Comparison of ENCODE assay signal across 17 cellular contexts in genomic region chr2:207354466-207354865, GRCh38.
DNase-seq lines count a peak whose midpoint lies in the region; ATAC-seq and TF ChIP-seq lines count a peak whose summit lies in the region.
"Had no signal": no experiment of that assay in that cellular context is flagged by ENCODE, and none has a peak within 500 bp of the region (broad histone marks: within the 10 kb centered on the region; RNA-seq: fewer than 3 reads in every experiment).

No MANE protein-coding gene starts in this region.

- H3K4me2 ChIP-seq in neuronal stem cell (ENCODE audit: insufficient read depth, low read length, poor library complexity, severe bottlenecking): no peak overlapping the region
- H3K4me2 ChIP-seq: A549 had no signal

- H3K4me1 ChIP-seq in neuronal stem cell (ENCODE audit: control insufficient read depth in 2 of 2, insufficient read depth in 1 of 2, low read depth in 1 of 2, low read length in 2 of 2): peaks cover 3 to 11% of the 10 kb centered on the region in 2 donors

- 0 out of 2 replicates have a peak overlapping the region, but pooled peaks have one; percentile 2 for H3K27ac Mint-ChIP-seq in WTC11
- peak overlapping the region; percentile 35 for H3K27ac Mint-ChIP-seq in central memory CD8-positive, alpha-beta T cell (ENCODE audit: low read depth)
- H3K27ac Mint-ChIP-seq: CD14-positive monocyte; CD8-positive, alpha-beta T cell; HFFc6 had no signal

- no peaks in the 10 kb centered on the region for H3K36me3 ChIP-seq in neuronal stem cell (replicated peaks in 1 of 2; ENCODE audit: control insufficient read depth in 2 of 2, insufficient read depth in 2 of 2, low read length in 2 of 2)

- no peak for DNase-seq in WTC11 (ENCODE audit: low spot score)
- no peak for DNase-seq in central memory CD8-positive, alpha-beta T cell (ENCODE audit: low spot score in 2 of 2)
- no peak for DNase-seq in neuronal stem cell (ENCODE audit: low spot score)
- DNase-seq in superior temporal gyrus (ENCODE audit: extremely low spot score): peak; percentile 49
- DNase-seq: CD8-positive, alpha-beta T cell; COR-L47; DMS153; DMS79 treated with DMSO at 0.1 percent for 48 hours; EL; GDM1; HCEC 1CT; HFFc6 had no signal

- no peak overlapping the region for H2AK5ac ChIP-seq in neuronal stem cell (ENCODE audit: low read depth, low read length)

- H3K4me1 Mint-ChIP-seq in WTC11: peaks cover 9% of the 10 kb centered on the region
- no peaks in the 10 kb centered on the region for H3K4me1 Mint-ChIP-seq in central memory CD8-positive, alpha-beta T cell

- no peak overlapping the region for H3K23ac ChIP-seq in neuronal stem cell (ENCODE audit: low read depth, low read length, poor library complexity)

- no peak overlapping the region for H3K4me3 Mint-ChIP-seq in WTC11
- H3K4me3 Mint-ChIP-seq in central memory CD8-positive, alpha-beta T cell: no peak overlapping the region
- H3K4me3 Mint-ChIP-seq: CD14-positive monocyte; CD8-positive, alpha-beta T cell; HFFc6 had no signal

- H3K9ac ChIP-seq in neuronal stem cell (ENCODE audit: low read depth, low read length, poor library complexity): no peak overlapping the region

- no peaks in the 10 kb centered on the region; the same call in 1 of the 2 replicates for H3K27me3 Mint-ChIP-seq in WTC11 (ENCODE audit: low read depth)
- no peaks in the 10 kb centered on the region for H3K27me3 Mint-ChIP-seq in central memory CD8-positive, alpha-beta T cell

- peaks cover 3% of the 10 kb centered on the region; the same call in 1 of the 2 replicates for H3K9me3 Mint-ChIP-seq in WTC11
- H3K9me3 Mint-ChIP-seq in central memory CD8-positive, alpha-beta T cell: no peaks in the 10 kb centered on the region
- H3K9me3 Mint-ChIP-seq: CD8-positive, alpha-beta T cell; HFFc6 had no signal

- no peak overlapping the region for H3K27ac ChIP-seq in neuronal stem cell (replicated peaks; ENCODE audit: low read length)
- H3K27ac ChIP-seq: A549 had no signal

- peak overlapping the region; percentile 44 for H2AFZ ChIP-seq in neuronal stem cell (ENCODE audit: low read length)

- no peak for ATAC-seq in WTC11
- no peak for ATAC-seq in central memory CD8-positive, alpha-beta T cell (replicated peaks; ENCODE audit: extremely low read depth, poor library complexity, severe bottlenecking)
- no peak for ATAC-seq in HG02884 (IDR thresholded peaks at IDR 0.05; ENCODE audit: unreplicated experiment)
- no peak for ATAC-seq in HG03342 (IDR thresholded peaks at IDR 0.05; ENCODE audit: unreplicated experiment)
- ATAC-seq in HG02798 (IDR thresholded peaks at IDR 0.05; ENCODE audit: poor library complexity, unreplicated experiment): no peak
- ATAC-seq: A549; CD8-positive, alpha-beta T cell had no signal

- CTCF ChIA-PET in WTC11 (lab: Charles Lee): no interaction called here

- no peaks in the 10 kb centered on the region for H3K9me3 ChIP-seq in neuronal stem cell (replicated peaks in 1 of 2; ENCODE audit: control insufficient read depth in 2 of 2, insufficient read depth in 1 of 2, low read depth in 1 of 2, low read length in 2 of 2)
- H3K9me3 ChIP-seq: A549 had no signal

- no peak overlapping the region for H4K91ac ChIP-seq in neuronal stem cell (ENCODE audit: low read depth, low read length, poor library complexity)

- WGBS in neuronal stem cell (ENCODE audit: extremely low coverage in 2 of 2, insufficient read length in 2 of 2, insufficient replicate concordance in 1 of 2), 2 donors: no CpG with 5 or more reads among the region's 1 CpG

- no peaks in the 10 kb centered on the region for H3K27me3 ChIP-seq in neuronal stem cell (ENCODE audit: control insufficient read depth in 3 of 3, insufficient read depth in 3 of 3, low read depth in 1 of 3, low read length in 3 of 3)

- no peak overlapping the region for H3K4ac ChIP-seq in neuronal stem cell (ENCODE audit: low read length)

- no peak overlapping the region for H2BK12ac ChIP-seq in neuronal stem cell (ENCODE audit: low read length)

- no peak overlapping the region for H2BK15ac ChIP-seq in neuronal stem cell (ENCODE audit: low read length)

- H3K4me3 ChIP-seq in neuronal stem cell (ENCODE audit: low read length in 2 of 2): no peak overlapping the region
- H3K4me3 ChIP-seq: A549 had no signal

- POLR2A ChIA-PET in WTC11 (lab: Charles Lee): no interaction called here

- no peak overlapping the region for H3K14ac ChIP-seq in neuronal stem cell (ENCODE audit: low read length)

- no peaks in the 10 kb centered on the region for H3K36me3 Mint-ChIP-seq in WTC11
- H3K36me3 Mint-ChIP-seq in central memory CD8-positive, alpha-beta T cell (ENCODE audit: insufficient read depth): no peaks in the 10 kb centered on the region
- H3K36me3 Mint-ChIP-seq: CD14-positive monocyte; CD8-positive, alpha-beta T cell had no signal

- no peak for TF ChIP-seq CTCF in WTC11 (IDR thresholded peaks at IDR 0.05)

- H4K8ac ChIP-seq in neuronal stem cell (ENCODE audit: low read depth, low read length): no peak overlapping the region

- no peaks in the 10 kb centered on the region for H3K79me1 ChIP-seq in neuronal stem cell (ENCODE audit: low read depth, low read length)

- no peak overlapping the region for H3K18ac ChIP-seq in neuronal stem cell (ENCODE audit: low read length)

- no peak overlapping the region for H2BK5ac ChIP-seq in neuronal stem cell (ENCODE audit: low read length)

- no peak overlapping the region for H2BK120ac ChIP-seq in neuronal stem cell (ENCODE audit: low read depth, low read length)

TF ChIP-seq in WTC11, 78 proteins besides CTCF, POLR2A, EP300 and RAD21:
- TF ChIP-seq GRHL2 (CRISPR knock-in tag; IDR thresholded peaks at IDR 0.05; ENCODE audit: insufficient replicate concordance, severe bottlenecking) (no peak), ZNF317 (CRISPR knock-in tag; IDR thresholded peaks at IDR 0.05; ENCODE audit: borderline replicate concordance, low read depth) (no peak), RELA (CRISPR knock-in tag; IDR thresholded peaks at IDR 0.05; ENCODE audit: borderline replicate concordance) (no peak), JAZF1 (CRISPR knock-in tag; IDR thresholded peaks at IDR 0.05) (no peak)
